31 cellular contexts compared by ENCODE assay signal in the genomic region with DNA sequence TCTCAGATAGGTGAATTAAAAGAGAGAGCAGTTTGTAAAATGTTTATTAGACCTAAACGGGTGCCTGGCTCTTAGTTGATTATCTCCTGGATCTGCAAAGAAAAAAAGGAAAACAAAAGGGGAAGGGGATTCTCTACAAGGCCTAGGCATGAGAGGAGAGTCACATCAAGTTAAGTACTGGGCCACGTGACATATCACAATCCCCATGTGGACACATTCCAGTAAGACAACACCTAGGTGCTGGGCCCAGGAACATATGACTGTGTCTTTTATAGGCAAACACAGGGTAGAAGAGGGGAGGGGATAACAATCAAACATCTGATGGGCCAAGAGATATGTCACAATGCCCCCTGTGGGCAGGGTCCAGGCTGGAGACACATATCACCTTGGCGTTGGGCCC.
"Had no signal": no experiment of that assay in that cellular context is flagged by ENCODE, and none has a peak within 500 bp of the region (broad histone marks: within the 10 kb centered on the region; RNA-seq: fewer than 3 reads in every experiment).

No MANE protein-coding gene starts in this region.

- H3K9me3 Mint-ChIP-seq: natural killer cell; neural progenitor cell; stimulated activated memory B cell treated with anti-CD40 and anti-IgM and Interleukin-4, amounts not matched to agents 10 μg/mL and 1 μg/mL and 100 μg/mL, for 72 hours; type B pancreatic cell had no signal

- H3K4me1 ChIP-seq: neural progenitor cell, parathyroid adenoma, psoas muscle, uterus had no signal

- H3K27me3 ChIP-seq: neural progenitor cell, ovary, spleen, suprapubic skin, testis, tibial artery, transverse colon, upper lobe of right lung, uterus had no signal

- H3K4me3 Mint-ChIP-seq: natural killer cell; nephron; neural progenitor cell; stimulated activated memory B cell treated with anti-CD40 and anti-IgM and Interleukin-4, amounts not matched to agents 10 μg/mL and 1 μg/mL and 100 μg/mL, for 72 hours; stimulated activated naive CD8-positive, alpha-beta T cell treated with anti-CD3 and anti-CD28 coated beads, Interleukin-15, amount 100 ng/mL, for 72 hours; type B pancreatic cell had no signal

- H3K4me2 ChIP-seq: neural progenitor cell, smooth muscle cell had no signal

- H3K36me3 ChIP-seq: neural progenitor cell, ovary, spleen, suprapubic skin, tibial artery, transverse colon, upper lobe of right lung, uterus had no signal

- H3K4me3 ChIP-seq: neural progenitor cell, ovary, psoas muscle, skin epidermis, smooth muscle cell, spleen, suprapubic skin, testis, tibial artery, transverse colon, upper lobe of right lung, uterus had no signal

- H2AFZ ChIP-seq: neural progenitor cell, parathyroid adenoma had no signal

- H3K27ac ChIP-seq: neural progenitor cell, ovary, parathyroid adenoma, psoas muscle, skin epidermis, spleen, suprapubic skin, testis, tibial artery, upper lobe of right lung, uterus had no signal

- H3K36me3 Mint-ChIP-seq: natural killer cell; stimulated activated memory B cell treated with anti-CD40 and anti-IgM and Interleukin-4, amounts not matched to agents 10 μg/mL and 1 μg/mL and 100 μg/mL, for 72 hours had no signal

- H3K27ac Mint-ChIP-seq: natural killer cell; nephron; neural progenitor cell; progenitor cell of endocrine pancreas; stimulated activated memory B cell treated with anti-CD40 and anti-IgM and Interleukin-4, amounts not matched to agents 10 μg/mL and 1 μg/mL and 100 μg/mL, for 72 hours; stimulated activated naive CD8-positive, alpha-beta T cell treated with anti-CD3 and anti-CD28 coated beads, Interleukin-15, amount 100 ng/mL, for 72 hours; type B pancreatic cell had no signal

- DNase-seq: natural killer cell; occipital lobe; ovary; posterior cingulate gyrus; psoas muscle; right cardiac atrium; spleen; stimulated activated CD4-positive, alpha-beta T cell treated with anti-CD3 and anti-CD28 coated beads, Interleukin-12 subunit alpha, Interleukin-12 subunit beta, amount 100 ng/mL, for 4 hours; stimulated activated CD4-positive, alpha-beta T cell treated with anti-CD3 and anti-CD28 coated beads, Interleukin-1b, Interleukin-23, amount 100 ng/mL, for 48 hours; stimulated activated CD4-positive, alpha-beta T cell treated with anti-CD3 and anti-CD28 coated beads, Interleukin-4, amount 100 ng/mL, for 1 hour; stimulated activated CD4-positive, alpha-beta T cell treated with anti-CD3 and anti-CD28 coated beads, Interleukin-4, amount 100 ng/mL, for 4 hours; stimulated activated CD8-positive, alpha-beta memory T cell treated with anti-CD3 and anti-CD28 coated beads, Interleukin-4, amount 100 ng/mL, for 48 hours; stimulated activated naive CD4-positive, alpha-beta T cell; stimulated activated naive CD8-positive, alpha-beta T cell treated with anti-CD3 and anti-CD28 coated beads, Interleukin-15, amount 100 ng/mL, for 72 hours; stimulated activated naive CD8-positive, alpha-beta T cell treated with anti-CD3 and anti-CD28 coated beads, Interleukin-15, Interleukin-2, amounts not matched to agents 100 U/mL and 50 U/mL, for 24 hours; substantia nigra; testis; tibial artery; transverse colon; upper lobe of right lung; uterus had no signal

- H3K4me1 Mint-ChIP-seq: nephron; neural progenitor cell; stimulated activated memory B cell treated with anti-CD40 and anti-IgM and Interleukin-4, amounts not matched to agents 10 μg/mL and 1 μg/mL and 100 μg/mL, for 72 hours had no signal

- H3K27me3 Mint-ChIP-seq: progenitor cell of endocrine pancreas; stimulated activated memory B cell treated with anti-CD40 and anti-IgM and Interleukin-4, amounts not matched to agents 10 μg/mL and 1 μg/mL and 100 μg/mL, for 72 hours; stimulated activated naive CD8-positive, alpha-beta T cell treated with anti-CD3 and anti-CD28 coated beads, Interleukin-15, amount 100 ng/mL, for 72 hours; type B pancreatic cell had no signal

- H3K9me3 ChIP-seq: ovary, psoas muscle, suprapubic skin, testis, tibial artery, transverse colon, upper lobe of right lung, uterus had no signal

- ATAC-seq: natural killer cell; psoas muscle; right cardiac atrium; sciatic nerve; stimulated activated memory B cell treated with anti-CD40 and anti-IgM and Interleukin-4, amounts not matched to agents 10 μg/mL and 1 μg/mL and 100 μg/mL, for 72 hours; stimulated activated naive CD8-positive, alpha-beta T cell treated with anti-CD3 and anti-CD28 coated beads, Interleukin-15, amount 100 ng/mL, for 72 hours; stimulated activated naive CD8-positive, alpha-beta T cell treated with anti-CD3 and anti-CD28 coated beads, Interleukin-15, Interleukin-2, amounts not matched to agents 100 U/mL and 50 U/mL, for 24 hours; upper lobe of right lung had no signal

- H3K9ac ChIP-seq: neural progenitor cell, parathyroid adenoma had no signal
